21 cellular contexts compared by ENCODE assay signal in genomic region chr13:105545811-105546210, GRCh38.
"Had no signal": no experiment of that assay in that cellular context is flagged by ENCODE, and none has a peak within 500 bp of the region (broad histone marks: within the 10 kb centered on the region; RNA-seq: fewer than 3 reads in every experiment).

No MANE protein-coding gene starts in this region.

- DNase-seq: dermis blood vessel endothelial cell; dorsolateral prefrontal cortex; effector CD4-positive, alpha-beta T cell; effector memory CD4-positive, alpha-beta T cell; foreskin fibroblast; foreskin melanocyte; gastrocnemius medialis; glutamatergic neuron; head of caudate nucleus; heart right ventricle; hippocampal formation; left cardiac atrium; left lung; left ventricle myocardium superior; lower lobe of right lung; mesenchymal stem cell; mucosa of descending colon; naive B cell; naive thymus-derived CD8-positive, alpha-beta T cell had no signal

- H3K27ac ChIP-seq: coronary artery, dorsolateral prefrontal cortex, esophagus muscularis mucosa, gastrocnemius medialis, heart right ventricle, left lung, lower lobe of right lung had no signal

- H3K4me1 ChIP-seq: esophagus muscularis mucosa, gastrocnemius medialis, heart right ventricle, left lung, lower lobe of right lung had no signal

- H3K9me3 ChIP-seq: esophagus muscularis mucosa, gastrocnemius medialis, heart right ventricle, left lung, lower lobe of right lung, mucosa of descending colon had no signal

- H3K36me3 ChIP-seq: esophagus muscularis mucosa, gastrocnemius medialis, heart right ventricle, left lung, lower lobe of right lung had no signal

- ATAC-seq: gastrocnemius medialis; heart right ventricle; left cardiac atrium; left lung; left ventricle myocardium superior; lower lobe of right lung; mucosa of descending colon; naive thymus-derived CD8-positive, alpha-beta T cell had no signal

- H3K4me3 ChIP-seq: coronary artery, dorsolateral prefrontal cortex, esophagus muscularis mucosa, gastrocnemius medialis, heart right ventricle, left lung, lower lobe of right lung, mucosa of descending colon had no signal

- H3K27me3 ChIP-seq: dorsolateral prefrontal cortex, esophagus muscularis mucosa, gastrocnemius medialis, heart right ventricle, left lung had no signal
